ENCODE assay signal across 8 cellular contexts in genomic region chr16:28218109-28218508, GRCh38. TPM values are rescaled to one million over a fixed set of nuclear protein-coding genes. Genes with fewer than 3 reads are reported as not detected.
DNase-seq lines count a peak whose midpoint lies in the region; ATAC-seq, FAIRE-seq and TF ChIP-seq lines count a peak whose summit lies in the region.

No MANE protein-coding gene starts in this region.

- 59% methylated on average over 2 of the region's 4 CpGs for WGBS in mesenchymal stem cell

- H2BK5ac ChIP-seq in mesenchymal stem cell (ENCODE audit: low read depth, low read length, poor library complexity, severe bottlenecking): no peak overlapping the region

- H3K4me2 ChIP-seq in astrocyte (ENCODE audit: low read length) (no peak overlapping the region), mesenchymal stem cell (ENCODE audit: low read length, poor library complexity, severe bottlenecking) (no peak overlapping the region)

- H4K8ac ChIP-seq in mesenchymal stem cell (ENCODE audit: low read length): no peak overlapping the region

- CTCF ChIA-PET in CD8-positive, alpha-beta memory T cell (lab: Charles Lee): interaction anchor here (0.6 to 11.5 kb wide), 40 partner anchors 9 to 351 kb away, joined by 3 to 200 read pairs (median 5); no protein-coding TSS in a partner anchor

- no peak overlapping the region for H4K91ac ChIP-seq in mesenchymal stem cell (ENCODE audit: low read length)

- TF ChIP-seq CTCF in astrocyte (IDR thresholded peaks at IDR 0.05; ENCODE audit: insufficient read depth, low read depth, low read length): peak; percentile 30

- H3K14ac ChIP-seq in mesenchymal stem cell (ENCODE audit: low read length in 2 of 2): no peak overlapping the region

- H3K36me3 Mint-ChIP-seq in CD8-positive, alpha-beta memory T cell: no peaks in the 10 kb centered on the region
- H3K36me3 Mint-ChIP-seq in astrocyte (ENCODE audit: low read depth, unreplicated experiment): no peaks in the 10 kb centered on the region

- H3K27me3 Mint-ChIP-seq in CD8-positive, alpha-beta memory T cell: no peaks in the 10 kb centered on the region
- H3K27me3 Mint-ChIP-seq in astrocyte (ENCODE audit: low read depth, unreplicated experiment): no peaks in the 10 kb centered on the region

- no peaks in the 10 kb centered on the region for H4K20me1 ChIP-seq in astrocyte (ENCODE audit: insufficient read depth, low read length)

- peak overlapping the region in 1 of 7 donors; percentile 28 for H3K4me3 Mint-ChIP-seq in CD8-positive, alpha-beta memory T cell
- no peak overlapping the region for H3K4me3 Mint-ChIP-seq in astrocyte (ENCODE audit: unreplicated experiment)

- no peaks in the 10 kb centered on the region for H3K36me3 ChIP-seq in CD8-positive, alpha-beta memory T cell (ENCODE audit: insufficient read depth, low read length)
- no peaks in the 10 kb centered on the region for H3K36me3 ChIP-seq in astrocyte (ENCODE audit: insufficient read depth, low read length)
- H3K36me3 ChIP-seq in mesenchymal stem cell (ENCODE audit: control insufficient read depth in 1 of 2, insufficient read depth in 2 of 2, low read depth in 1 of 2, low read length in 2 of 2): no peaks in the 10 kb centered on the region

- no peak for FAIRE-seq in astrocyte (lab: Jason Lieb, UNC)

- no peak overlapping the region for H2BK12ac ChIP-seq in mesenchymal stem cell (ENCODE audit: low read length in 2 of 2)

- H3K79me1 ChIP-seq in mesenchymal stem cell (replicated peaks; ENCODE audit: low read length, poor library complexity, severe bottlenecking): no peaks in the 10 kb centered on the region

- no peak overlapping the region for H2AK5ac ChIP-seq in mesenchymal stem cell (ENCODE audit: low read length, severe bottlenecking)

- no peak overlapping the region for H3K23ac ChIP-seq in mesenchymal stem cell (ENCODE audit: low read length in 2 of 2)

- H3K79me2 ChIP-seq in astrocyte (ENCODE audit: insufficient read depth, low read length): no peaks in the 10 kb centered on the region

- H3K9ac ChIP-seq in astrocyte (ENCODE audit: low read length): no peak overlapping the region
- H3K9ac ChIP-seq in mesenchymal stem cell (ENCODE audit: low read length): no peak overlapping the region

- no peaks in the 10 kb centered on the region for H3K9me3 Mint-ChIP-seq in CD8-positive, alpha-beta memory T cell
- no peaks in the 10 kb centered on the region for H3K9me3 Mint-ChIP-seq in astrocyte (ENCODE audit: unreplicated experiment)

- no peaks in the 10 kb centered on the region for H3K27me3 ChIP-seq in CD8-positive, alpha-beta memory T cell (ENCODE audit: insufficient read depth, low read length, poor library complexity, severe bottlenecking)
- H3K27me3 ChIP-seq in astrocyte (ENCODE audit: insufficient read depth, low read length): no peaks in the 10 kb centered on the region
- no peaks in the 10 kb centered on the region for H3K27me3 ChIP-seq in mesenchymal stem cell (ENCODE audit: control insufficient read depth in 1 of 2, insufficient read depth in 1 of 2, low read length in 2 of 2)

- no peak overlapping the region for H3K18ac ChIP-seq in mesenchymal stem cell (ENCODE audit: low read depth in 1 of 2, low read length in 2 of 2)

- peak overlapping the region in 3 of 8 donors; percentile 48 to 72 (median 54) for H3K27ac Mint-ChIP-seq in CD8-positive, alpha-beta memory T cell
- no peak overlapping the region for H3K27ac Mint-ChIP-seq in astrocyte (ENCODE audit: unreplicated experiment)

- no peak for ATAC-seq in HG03039 (IDR thresholded peaks at IDR 0.05; ENCODE audit: unreplicated experiment)

- no peak overlapping the region for H3K27ac ChIP-seq in CD8-positive, alpha-beta memory T cell (ENCODE audit: low read depth, low read length)
- H3K27ac ChIP-seq in astrocyte (ENCODE audit: low read depth, low read length): no peak overlapping the region
- no peak overlapping the region for H3K27ac ChIP-seq in mesenchymal stem cell (ENCODE audit: low read length, poor library complexity, severe bottlenecking)

- POLR2A ChIA-PET in CD8-positive, alpha-beta memory T cell (lab: Charles Lee): interaction anchor here (0.6 to 1.8 kb wide), 6 partner anchors 43 to 245 kb away, joined by 3 to 11 read pairs (median 7); no protein-coding TSS in a partner anchor

- H2BK15ac ChIP-seq in mesenchymal stem cell (ENCODE audit: low read depth, poor library complexity, severe bottlenecking): no peak overlapping the region

- peaks cover 4 to 6% (median 5%) of the 10 kb centered on the region in 3 donors for H3K4me1 Mint-ChIP-seq in CD8-positive, alpha-beta memory T cell
- peaks cover 5% of the 10 kb centered on the region for H3K4me1 Mint-ChIP-seq in astrocyte (ENCODE audit: low read depth, unreplicated experiment)

- H3K4me1 ChIP-seq in CD8-positive, alpha-beta memory T cell (ENCODE audit: insufficient read depth, low read length): no peaks in the 10 kb centered on the region
- H3K4me1 ChIP-seq in astrocyte (ENCODE audit: insufficient read depth, low read length): no peaks in the 10 kb centered on the region
- peaks cover 4% of the 10 kb centered on the region for H3K4me1 ChIP-seq in mesenchymal stem cell (ENCODE audit: control insufficient read depth, insufficient read depth, low read depth, low read length)

- H2BK120ac ChIP-seq in mesenchymal stem cell (ENCODE audit: low read depth, low read length): no peak overlapping the region

- peak; percentile 40 to 79 (median 64) for DNase-seq in CD8-positive, alpha-beta memory T cell
- DNase-seq in HCEC 1CT (peak; percentile 55), SW 1271 (lab: John Stamatoyannopoulos, UW) (peak; percentile 20 to 52), astrocyte (ENCODE audit: low read depth) (no peak), mesenchymal stem cell (peak; percentile 56), inferior parietal cortex (ENCODE audit: extremely low spot score) (no peak), 8988T (no peak)

- no peak overlapping the region for H3K4me3 ChIP-seq in CD8-positive, alpha-beta memory T cell (ENCODE audit: low read length)
- no peak overlapping the region for H3K4me3 ChIP-seq in astrocyte (ENCODE audit: insufficient read depth, low read depth, low read length)
- no peak overlapping the region for H3K4me3 ChIP-seq in mesenchymal stem cell (ENCODE audit: insufficient read depth in 1 of 2, low read depth in 1 of 2, low read length in 2 of 2)

- H3K9me3 ChIP-seq in CD8-positive, alpha-beta memory T cell (ENCODE audit: low read length): no peaks in the 10 kb centered on the region
- H3K9me3 ChIP-seq in astrocyte (ENCODE audit: insufficient read depth, low read depth, low read length): no peaks in the 10 kb centered on the region
- no peaks in the 10 kb centered on the region for H3K9me3 ChIP-seq in mesenchymal stem cell (ENCODE audit: control insufficient read depth, low read length)

- no peak overlapping the region for H3K4ac ChIP-seq in mesenchymal stem cell (ENCODE audit: low read depth in 1 of 2, low read length in 2 of 2)

- H2AFZ ChIP-seq in astrocyte (ENCODE audit: low read depth, low read length) (no peak overlapping the region), mesenchymal stem cell (ENCODE audit: low read depth, low read length) (no peak overlapping the region)

RNA-seq across cellular contexts. Expression of gene XPO6, which starts 6.3 kb away (rescaled TPM):
- total RNA-seq in CD8-positive, alpha-beta memory T cell: 100 to 1,000 TPM; 228 to 234 TPM
- 96.8 TPM for polyA plus RNA-seq in CD8-positive, alpha-beta memory T cell
- 123 and 135 TPM in 2 replicates for total RNA-seq in astrocyte
- 52.4 TPM for polyA plus RNA-seq in mesenchymal stem cell (2013, experiment 1 of 2)
- 54.0 TPM for polyA plus RNA-seq in mesenchymal stem cell (2013, experiment 2 of 2)

Comparison
In these comparisons a context has a peak if more than half of its experiments do, and no peak if none do; other contexts are left out.
1. DNase-seq: peak in CD8-positive, alpha-beta memory T cell (5 of 5), HCEC 1CT (single experiment), SW 1271 (2 of 2) and mesenchymal stem cell (single experiment); none in astrocyte (single experiment), inferior parietal cortex (single experiment) and 8988T (single experiment).